28 cellular contexts compared by ENCODE assay signal in the genomic region with DNA sequence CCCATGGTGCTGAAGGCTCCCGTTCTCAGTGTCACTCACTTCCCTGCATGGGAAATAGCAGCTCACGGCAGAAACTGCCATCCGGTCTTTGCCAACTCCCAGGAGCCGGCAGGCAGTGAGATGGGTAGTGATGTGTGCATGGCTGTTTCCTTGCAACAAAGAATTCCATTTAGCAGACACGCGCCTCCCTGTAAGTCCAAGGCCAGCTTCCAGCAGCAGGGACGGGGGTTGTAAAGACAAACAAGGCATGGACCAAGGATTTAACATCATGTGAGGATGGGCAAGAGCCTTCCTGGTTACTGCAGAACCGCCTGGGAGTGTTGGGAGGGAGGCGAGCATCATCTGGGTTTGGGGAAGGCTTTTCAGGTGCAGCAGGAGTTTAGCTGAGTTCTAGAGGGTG.
"Had no signal": no experiment of that assay in that cellular context is flagged by ENCODE, and none has a peak within 500 bp of the region (broad histone marks: within the 10 kb centered on the region; RNA-seq: fewer than 3 reads in every experiment).

No MANE protein-coding gene starts in this region.

- H3K9me3 ChIP-seq: adrenal gland, body of pancreas, esophagus squamous epithelium, pancreas, right lobe of liver, thoracic aorta, uterus had no signal

- H3K27me3 ChIP-seq: adrenal gland, body of pancreas, esophagus squamous epithelium, pancreas, right lobe of liver had no signal

- H3K9me3 Mint-ChIP-seq: activated CD4-positive, alpha-beta T cell treated with anti-CD3 and anti-CD28 coated beads, Interleukin-2, amount 10 ng/mL, durations not matched to agents 7 days and 5 days; mesothelial cell of epicardium; nephron progenitor cell; stimulated activated naive CD8-positive, alpha-beta T cell treated with anti-CD3 and anti-CD28 coated beads, Interleukin-15, Interleukin-2, amounts not matched to agents 100 ng/mL and 50 ng/mL, for 24 hours had no signal

- DNase-seq: activated CD4-positive, alpha-beta memory T cell treated with anti-CD3 and anti-CD28 coated beads, Interleukin-2, amount 10 ng/mL, durations not matched to agents 7 days and 5 days; activated CD4-positive, alpha-beta T cell treated with anti-CD3 and anti-CD28 coated beads, Interleukin-2, amount 10 ng/mL, durations not matched to agents 7 days and 5 days; activated CD4-positive, CD25-positive, alpha-beta regulatory T cell treated with anti-CD3 and anti-CD28 coated beads, Interleukin-2, amount 50 U/mL, for 72 hours; activated effector memory CD4-positive, alpha-beta T cell treated with Interleukin-2 at 50 U/mL for 16 hours; activated naive CD4-positive, alpha-beta T cell treated with Interleukin-2 at 50 U/mL for 16 hours; activated naive CD8-positive, alpha-beta T cell treated with anti-CD3 and anti-CD28 coated beads for 36 hours; adrenal gland; aorta; body of pancreas; cerebellar nuclear complex; cortex of kidney; esophagus squamous epithelium; foreskin melanocyte; left ventricle myocardium superior; naive B cell; nephron progenitor cell; pancreas; right lobe of liver; stimulated activated CD4-positive, alpha-beta T cell treated with anti-CD3 and anti-CD28 coated beads, Interleukin-12 subunit alpha, Interleukin-12 subunit beta, amount 100 ng/mL, for 4 hours; stimulated activated CD4-positive, alpha-beta T cell treated with anti-CD3 and anti-CD28 coated beads, Interleukin-4, amount 100 ng/mL, for 24 hours; T-helper 17 cell; trophoblast cell; uterus had no signal

- H3K4me1 ChIP-seq: adrenal gland, esophagus squamous epithelium, right lobe of liver, uterus had no signal

- H3K36me3 Mint-ChIP-seq: activated naive CD8-positive, alpha-beta T cell treated with anti-CD3 and anti-CD28 coated beads for 36 hours; mesothelial cell of epicardium; naive B cell; stimulated activated effector memory CD8-positive, alpha-beta T cell treated with anti-CD3 and anti-CD28 coated beads, Interleukin-12 subunit alpha, Interleukin-12 subunit beta, amount 100 ng/mL, for 72 hours had no signal

- H3K27me3 Mint-ChIP-seq: activated CD4-positive, alpha-beta memory T cell treated with anti-CD3 and anti-CD28 coated beads, Interleukin-2, amount 10 ng/mL, durations not matched to agents 7 days and 5 days; stimulated activated naive CD8-positive, alpha-beta T cell treated with anti-CD3 and anti-CD28 coated beads, Interleukin-15, Interleukin-2, amounts not matched to agents 100 ng/mL and 50 ng/mL, for 24 hours; T-helper 17 cell had no signal

- H3K27ac ChIP-seq: adrenal gland, body of pancreas, esophagus squamous epithelium, pancreas, right lobe of liver, skin epidermis, thoracic aorta, uterus had no signal

- H3K27ac Mint-ChIP-seq: activated CD4-positive, alpha-beta memory T cell treated with anti-CD3 and anti-CD28 coated beads, Interleukin-2, amount 10 ng/mL, durations not matched to agents 7 days and 5 days; activated CD4-positive, alpha-beta T cell treated with anti-CD3 and anti-CD28 coated beads, Interleukin-2, amount 10 ng/mL, durations not matched to agents 7 days and 5 days; activated naive CD8-positive, alpha-beta T cell treated with anti-CD3 and anti-CD28 coated beads for 36 hours; mesothelial cell of epicardium; naive B cell; stimulated activated effector memory CD8-positive, alpha-beta T cell treated with anti-CD3 and anti-CD28 coated beads, Interleukin-12 subunit alpha, Interleukin-12 subunit beta, amount 100 ng/mL, for 72 hours; stimulated activated naive CD8-positive, alpha-beta T cell treated with anti-CD3 and anti-CD28 coated beads, Interleukin-15, Interleukin-2, amounts not matched to agents 100 ng/mL and 50 ng/mL, for 24 hours; T-helper 17 cell had no signal

- H3K4me1 Mint-ChIP-seq: activated CD4-positive, alpha-beta memory T cell treated with anti-CD3 and anti-CD28 coated beads, Interleukin-2, amount 10 ng/mL, durations not matched to agents 7 days and 5 days; activated CD4-positive, alpha-beta T cell treated with anti-CD3 and anti-CD28 coated beads, Interleukin-2, amount 10 ng/mL, durations not matched to agents 7 days and 5 days; activated naive CD8-positive, alpha-beta T cell treated with anti-CD3 and anti-CD28 coated beads for 36 hours; mesothelial cell of epicardium; naive B cell; stimulated activated effector memory CD8-positive, alpha-beta T cell treated with anti-CD3 and anti-CD28 coated beads, Interleukin-12 subunit alpha, Interleukin-12 subunit beta, amount 100 ng/mL, for 72 hours; T-helper 17 cell had no signal

- H3K4me3 ChIP-seq: adrenal gland, body of pancreas, esophagus squamous epithelium, pancreas, right lobe of liver, skin epidermis, thoracic aorta, uterus had no signal

- H3K4me3 Mint-ChIP-seq: activated CD4-positive, alpha-beta memory T cell treated with anti-CD3 and anti-CD28 coated beads, Interleukin-2, amount 10 ng/mL, durations not matched to agents 7 days and 5 days; activated CD4-positive, alpha-beta T cell treated with anti-CD3 and anti-CD28 coated beads, Interleukin-2, amount 10 ng/mL, durations not matched to agents 7 days and 5 days; activated naive CD8-positive, alpha-beta T cell treated with anti-CD3 and anti-CD28 coated beads for 36 hours; mesothelial cell of epicardium; naive B cell; nephron progenitor cell; stimulated activated effector memory CD8-positive, alpha-beta T cell treated with anti-CD3 and anti-CD28 coated beads, Interleukin-12 subunit alpha, Interleukin-12 subunit beta, amount 100 ng/mL, for 72 hours; stimulated activated naive CD8-positive, alpha-beta T cell treated with anti-CD3 and anti-CD28 coated beads, Interleukin-15, Interleukin-2, amounts not matched to agents 100 ng/mL and 50 ng/mL, for 24 hours; T-helper 17 cell had no signal

- ATAC-seq: body of pancreas; left ventricle myocardium superior; pancreas; right lobe of liver; stimulated activated effector memory CD8-positive, alpha-beta T cell treated with anti-CD3 and anti-CD28 coated beads, Interleukin-12 subunit alpha, Interleukin-12 subunit beta, amount 100 ng/mL, for 72 hours; T-helper 17 cell had no signal
